ENCODE assay signal across 9 cellular contexts in genomic region chr22:17198188-17199130, GRCh38. TPM values are rescaled to one million over a fixed set of nuclear protein-coding genes. Genes with fewer than 3 reads are reported as not detected.
A peak's percentile ranks its signal among the peaks of the same experiment; 100 is the strongest.
DNase-seq lines count a peak whose midpoint lies in the region; ATAC-seq and TF ChIP-seq lines count a peak whose summit lies in the region.
"Had no signal": no experiment of that assay in that cellular context is flagged by ENCODE, and none has a peak within 500 bp of the region (broad histone marks: within the 10 kb centered on the region; RNA-seq: fewer than 3 reads in every experiment).

No MANE protein-coding gene starts in this region.

- TF ChIP-seq POLR2A in esophagus squamous epithelium (IDR thresholded peaks at IDR 0.05) (peak in 1 of 4 donors; percentile 10), uterus (IDR thresholded peaks at IDR 0.05) (no peak)

- 43 to 64% methylated on average over 19 to 25 of the region's 31 CpGs for WGBS in esophagus squamous epithelium, 2 donors

- H3K36me3 ChIP-seq in esophagus squamous epithelium = no peaks in the 10 kb centered on the region
- no peaks in the 10 kb centered on the region for H3K36me3 ChIP-seq in uterus

- H3K9me3 ChIP-seq in esophagus squamous epithelium (no peaks in the 10 kb centered on the region), uterus (no peaks in the 10 kb centered on the region)

- H3K27me3 ChIP-seq in esophagus squamous epithelium (peaks cover 0 to 13% (median 0%) of the 10 kb centered on the region in 4 donors), uterus (no peaks in the 10 kb centered on the region)

- ATAC-seq in HG02759 (IDR thresholded peaks at IDR 0.05; ENCODE audit: unreplicated experiment) = no peak
- ATAC-seq in GM18519 (IDR thresholded peaks at IDR 0.05; ENCODE audit: low FRiP score, unreplicated experiment) = no peak

- intact Hi-C loops in esophagus squamous epithelium (cut with DNase I) = no loop called here
- intact Hi-C loops in uterus (cut with DNase I; ENCODE audit: low total_unique reads) = no loop called here

- TF ChIP-seq CTCF in esophagus squamous epithelium (IDR thresholded peaks at IDR 0.05) (no peak), uterus (IDR thresholded peaks at IDR 0.05) (no peak)

- H3K4me1 ChIP-seq in esophagus squamous epithelium (peaks cover 0 to 18% (median 0%) of the 10 kb centered on the region in 3 donors), uterus (no peaks in the 10 kb centered on the region)

- H3K27ac ChIP-seq in esophagus squamous epithelium (peak overlapping the region in 1 of 4 donors; percentile 72), uterus (peak overlapping the region; percentile 4 to 44)

- H3K4me3 ChIP-seq in esophagus squamous epithelium (peak overlapping the region; percentile 4 to 47 (median 28)), uterus (peak overlapping the region in 1 of 2 donors; percentile 11)

- DNase-seq in NCI-H1417 (lab: John Stamatoyannopoulos, UW) = peak; percentile 32 to 58 (median 52)
- DNase-seq in NCI-H1417 treated with DMSO at 0.1 percent for 48 hours (lab: John Stamatoyannopoulos, UW) = no peak
- DNase-seq in esophagus squamous epithelium (lab: John Stamatoyannopoulos, UW) = no peak
- peak; percentile 23 for DNase-seq in mucosa of gallbladder (ENCODE audit: low spot score)
- peak; percentile 22 to 42 for DNase-seq in uterus
- no peak for DNase-seq in stimulated activated CD4-positive, alpha-beta T cell treated with anti-CD3 and anti-CD28 coated beads, Interleukin-15, amount 100 ng/mL, for 24 hours
- DNase-seq: 8988T had no signal

RNA-seq across cellular contexts. Expression of gene ADA2, which starts 20.8 kb away (rescaled TPM):
- total RNA-seq in esophagus squamous epithelium = 10 to 100 TPM in 1 of 4 donors, 1 to 10 TPM in 3; 1.3 to 11.1 (median 5.3) TPM
- 54.4 TPM for total RNA-seq in mucosa of gallbladder
- total RNA-seq in uterus = 10 to 100 TPM in 2 of 4 donors, 1 to 10 TPM in 1, under 1 TPM in 1; 0.29 to 14.3 (median 8.2) TPM

RNA-seq across cellular contexts. Expression of gene HDHD5, which starts 39.4 kb away (rescaled TPM):
- total RNA-seq in esophagus squamous epithelium (10 to 100 TPM; 23.2 to 40.4 (median 36.2) TPM), mucosa of gallbladder (31.7 TPM), uterus (10 to 100 TPM in 3 of 4 donors, 1 to 10 TPM in 1; 7.4 to 43.0 (median 28.9) TPM)

Comparison
In these comparisons a context has a peak if more than half of its experiments do, and no peak if none do; other contexts are left out.
1. DNase-seq: peak in NCI-H1417 (3 of 3), mucosa of gallbladder (single experiment) and uterus (2 of 2); none in NCI-H1417 treated with DMSO at 0.1 percent for 48 hours (single experiment), esophagus squamous epithelium (single experiment) and stimulated activated CD4-positive, alpha-beta T cell treated with anti-CD3 and anti-CD28 coated beads, Interleukin-15, amount 100 ng/mL, for 24 hours (single experiment).